Comparison of ENCODE assay signal across 30 cellular contexts in genomic region chr17:41533613-41534012, GRCh38. TPM values are rescaled to one million over a fixed set of nuclear protein-coding genes. Genes with fewer than 3 reads are reported as not detected.
"Had no signal": no experiment of that assay in that cellular context is flagged by ENCODE, and none has a peak within 500 bp of the region (broad histone marks: within the 10 kb centered on the region; RNA-seq: fewer than 3 reads in every experiment).

No MANE protein-coding gene starts in this region.

- H3K27ac ChIP-seq: left ventricle myocardium inferior, pancreas, prostate gland, sigmoid colon, spleen, suprapubic skin, tibial nerve, vagina had no signal

- H3K9me3 ChIP-seq: left ventricle myocardium inferior, pancreas, prostate gland, sigmoid colon, spleen, suprapubic skin, tibial nerve, upper lobe of left lung, vagina had no signal

- H3K4me3 Mint-ChIP-seq: immature natural killer cell; memory B cell; naive thymus-derived CD8-positive, alpha-beta T cell; nephron; neural crest cell; stimulated activated effector memory CD8-positive, alpha-beta T cell treated with anti-CD3 and anti-CD28 coated beads, Interleukin-12 subunit alpha, Interleukin-12 subunit beta, amount 100 ng/mL, for 72 hours; stimulated activated naive CD8-positive, alpha-beta T cell treated with anti-CD3 and anti-CD28 coated beads, Interleukin-15, Interleukin-2, amounts not matched to agents 100 ng/mL and 50 ng/mL, for 24 hours had no signal

- ATAC-seq: naive thymus-derived CD8-positive, alpha-beta T cell; pancreas; right cardiac atrium; stimulated activated effector memory CD8-positive, alpha-beta T cell treated with anti-CD3 and anti-CD28 coated beads, Interleukin-12 subunit alpha, Interleukin-12 subunit beta, amount 100 ng/mL, for 72 hours had no signal

- DNase-seq: hypothalamus; immature natural killer cell; islet precursor cell; left ventricle myocardium inferior; nucleus accumbens; retina; right cardiac atrium; sigmoid colon; spleen; stimulated activated CD4-positive, alpha-beta T cell treated with anti-CD3 and anti-CD28 coated beads, Interleukin-4, amount 100 ng/mL, for 24 hours; stimulated activated naive CD4-positive, alpha-beta T cell had no signal

- FAIRE-seq: pancreas, small intestine had no signal

- H3K4me3 ChIP-seq: left ventricle myocardium inferior, lung, pancreas, prostate gland, sigmoid colon, spleen, suprapubic skin, tibial nerve, upper lobe of left lung, vagina had no signal

- H3K36me3 ChIP-seq: left ventricle myocardium inferior, pancreas, prostate gland, sigmoid colon, spleen, suprapubic skin, tibial nerve, upper lobe of left lung, vagina had no signal

- H3K4me1 Mint-ChIP-seq: memory B cell, neural crest cell had no signal

- H3K27ac Mint-ChIP-seq: immature natural killer cell; memory B cell; nephron; stimulated activated effector memory CD8-positive, alpha-beta T cell treated with anti-CD3 and anti-CD28 coated beads, Interleukin-12 subunit alpha, Interleukin-12 subunit beta, amount 100 ng/mL, for 72 hours; stimulated activated naive CD8-positive, alpha-beta T cell treated with anti-CD3 and anti-CD28 coated beads, Interleukin-15, Interleukin-2, amounts not matched to agents 100 ng/mL and 50 ng/mL, for 24 hours had no signal

- H3K27me3 ChIP-seq: pancreas, upper lobe of left lung, vagina had no signal

- H3K4me1 ChIP-seq: left ventricle myocardium inferior, pancreas, sigmoid colon had no signal

- H3K36me3 Mint-ChIP-seq: immature natural killer cell; stimulated activated effector memory CD8-positive, alpha-beta T cell treated with anti-CD3 and anti-CD28 coated beads, Interleukin-12 subunit alpha, Interleukin-12 subunit beta, amount 100 ng/mL, for 72 hours had no signal

- H3K9me3 Mint-ChIP-seq: immature natural killer cell; nephron; neural crest cell; stimulated activated effector memory CD8-positive, alpha-beta T cell treated with anti-CD3 and anti-CD28 coated beads, Interleukin-12 subunit alpha, Interleukin-12 subunit beta, amount 100 ng/mL, for 72 hours; stimulated activated naive CD8-positive, alpha-beta T cell treated with anti-CD3 and anti-CD28 coated beads, Interleukin-15, Interleukin-2, amounts not matched to agents 100 ng/mL and 50 ng/mL, for 24 hours had no signal

RNA-seq across cellular contexts. Expression of gene KRT19, which starts 5.5 kb away (rescaled TPM):
- total RNA-seq: naive thymus-derived CD8-positive, alpha-beta T cell had no signal
- polyA plus RNA-seq: immature natural killer cell; naive thymus-derived CD8-positive, alpha-beta T cell had no signal

RNA-seq across cellular contexts. Expression of gene KRT15, which starts 14.9 kb away (rescaled TPM):
- total RNA-seq: left ventricle myocardium inferior; naive thymus-derived CD8-positive, alpha-beta T cell; neural crest cell; sigmoid colon; spleen; subcutaneous adipose tissue had no signal
- polyA plus RNA-seq: immature natural killer cell; naive thymus-derived CD8-positive, alpha-beta T cell; right cardiac atrium had no signal

RNA-seq across cellular contexts. Expression of gene KRT13, which starts 28.2 kb away (rescaled TPM):
- total RNA-seq: kidney epithelial cell; left ventricle myocardium inferior; naive thymus-derived CD8-positive, alpha-beta T cell; neural crest cell; osteoblast; right cardiac atrium; spleen; subcutaneous adipose tissue had no signal
- polyA plus RNA-seq: immature natural killer cell; naive thymus-derived CD8-positive, alpha-beta T cell had no signal

RNA-seq across cellular contexts. Expression of gene KRT9, which starts 38.2 kb away (rescaled TPM):
- total RNA-seq: kidney epithelial cell; left ventricle myocardium inferior; lung; mucosa of gallbladder; naive thymus-derived CD8-positive, alpha-beta T cell; neural crest cell; osteoblast; pancreas; prostate gland; right cardiac atrium; sigmoid colon; spleen; subcutaneous adipose tissue; tibial nerve; upper lobe of left lung; urinary bladder; vagina had no signal
- polyA plus RNA-seq: immature natural killer cell; lung; naive thymus-derived CD8-positive, alpha-beta T cell; pancreas; right cardiac atrium; sigmoid colon; spleen; urinary bladder had no signal

RNA-seq across cellular contexts. Expression of gene KRT36, which starts 43.9 kb away (rescaled TPM):
- total RNA-seq: kidney epithelial cell; left ventricle myocardium inferior; lung; mucosa of gallbladder; naive thymus-derived CD8-positive, alpha-beta T cell; neural crest cell; pancreas; prostate gland; right cardiac atrium; subcutaneous adipose tissue; upper lobe of left lung; urinary bladder; vagina had no signal
- polyA plus RNA-seq: immature natural killer cell; naive thymus-derived CD8-positive, alpha-beta T cell; pancreas; right cardiac atrium; small intestine; urinary bladder had no signal
